In genomic region chr7:23852135-23852534, GRCh38 we compare ENCODE assay signal across 36 cellular contexts.
"Had no signal": no experiment of that assay in that cellular context is flagged by ENCODE, and none has a peak within 500 bp of the region (broad histone marks: within the 10 kb centered on the region; RNA-seq: fewer than 3 reads in every experiment).

No MANE protein-coding gene starts in this region.

- H3K4me3 Mint-ChIP-seq: activated naive CD8-positive, alpha-beta T cell; activated T-cell treated with anti-CD3 and anti-CD28 coated beads, Interleukin-2, amount 50 U/mL, for 72 hours; naive B cell; nephron progenitor cell; stimulated activated memory B cell treated with anti-CD40 and anti-IgM and Interleukin-4, amounts not matched to agents 10 μg/mL and 1 μg/mL and 100 μg/mL, for 72 hours; T-helper 1 cell treated with Interleukin-12 subunit alpha and Interleukin-12 subunit beta and Interleukin-4 antibody, amounts not matched to agents 30 μg/mL and 1 μg/mL, for 36 hours had no signal

- ATAC-seq: activated T-cell treated with anti-CD3 and anti-CD28 coated beads, Interleukin-2, amount 50 U/mL, for 72 hours; heart right ventricle; pancreas; stimulated activated memory B cell treated with anti-CD40 and anti-IgM and Interleukin-4, amounts not matched to agents 10 μg/mL and 1 μg/mL and 100 μg/mL, for 72 hours had no signal

- H3K4me1 Mint-ChIP-seq: naive B cell; nephron progenitor cell; stimulated activated memory B cell treated with anti-CD40 and anti-IgM and Interleukin-4, amounts not matched to agents 10 μg/mL and 1 μg/mL and 100 μg/mL, for 72 hours had no signal

- H3K27ac Mint-ChIP-seq: activated naive CD8-positive, alpha-beta T cell; activated T-cell treated with anti-CD3 and anti-CD28 coated beads, Interleukin-2, amount 50 U/mL, for 72 hours; naive B cell; nephron progenitor cell; stimulated activated memory B cell treated with anti-CD40 and anti-IgM and Interleukin-4, amounts not matched to agents 10 μg/mL and 1 μg/mL and 100 μg/mL, for 72 hours; T-helper 1 cell treated with Interleukin-12 subunit alpha and Interleukin-12 subunit beta and Interleukin-4 antibody, amounts not matched to agents 30 μg/mL and 1 μg/mL, for 36 hours had no signal

- H3K36me3 Mint-ChIP-seq: activated naive CD8-positive, alpha-beta T cell; stimulated activated memory B cell treated with anti-CD40 and anti-IgM and Interleukin-4, amounts not matched to agents 10 μg/mL and 1 μg/mL and 100 μg/mL, for 72 hours had no signal

- H3K4me3 ChIP-seq: adrenal gland, ascending aorta, colonic mucosa, dorsolateral prefrontal cortex, heart right ventricle, left ventricle myocardium inferior, lung, pancreas, prostate gland, sigmoid colon, smooth muscle cell, stomach, thyroid gland, upper lobe of left lung, vagina had no signal

- DNase-seq: activated CD4-positive, alpha-beta T cell treated with anti-CD3 and anti-CD28 coated beads for 4 hours; activated CD4-positive, alpha-beta T cell treated with anti-CD3 and anti-CD28 coated beads, Interleukin-2, amount 50 U/mL, for 4 hours; activated effector memory CD4-positive, alpha-beta T cell treated with Interleukin-2 at 50 U/mL for 16 hours; activated naive CD4-positive, alpha-beta T cell treated with Interleukin-2 at 50 U/mL for 16 hours; activated T-cell treated with anti-CD3 and anti-CD28 coated beads for 4 hours; activated T-cell treated with anti-CD3 and anti-CD28 coated beads, Interleukin-2, amount 50 U/mL, for 72 hours; adrenal gland; colonic mucosa; dorsolateral prefrontal cortex; effector memory CD4-positive, alpha-beta T cell; erythroblast; foreskin fibroblast; heart right ventricle; left ventricle myocardium inferior; naive B cell; nephron progenitor cell; nucleus accumbens; pancreas; retina; sigmoid colon; stimulated activated CD4-positive, alpha-beta T cell treated with anti-CD3 and anti-CD28 coated beads, Interleukin-1b, Interleukin-23, amount 100 ng/mL, for 48 hours; stimulated activated CD4-positive, alpha-beta T cell treated with anti-CD3 and anti-CD28 coated beads, Interleukin-4, amount 100 ng/mL, for 4 hours; stimulated activated CD8-positive, alpha-beta memory T cell treated with anti-CD3 and anti-CD28 coated beads, Interleukin-4, amount 100 ng/mL, for 48 hours; stomach; SW 1271; T-helper 9 cell; thyroid gland; upper lobe of left lung had no signal

- H3K27me3 Mint-ChIP-seq: stimulated activated memory B cell treated with anti-CD40 and anti-IgM and Interleukin-4, amounts not matched to agents 10 μg/mL and 1 μg/mL and 100 μg/mL, for 72 hours had no signal
